8 cellular contexts compared by ENCODE assay signal in genomic region chr1:155172732-155173477, GRCh38. TPM values are rescaled to one million over a fixed set of nuclear protein-coding genes. Genes with fewer than 3 reads are reported as not detected.
DNase-seq lines count a peak whose midpoint lies in the region; TF ChIP-seq lines count a peak whose summit lies in the region.

Gene KRTCAP2, minus strand, starts transcription at chr1:155173304. Its CDS starts 80 bp downstream, at chr1:155173224.

- DNase-seq in Caco-2 (peak; percentile 94 to 96), GM20000 (ENCODE audit: low spot score) (peak; percentile 97), HUDEP-2 (lab: John Stamatoyannopoulos, UW; ENCODE audit: unreplicated experiment in 76 of 76) (peak in 73 of 76 experiments; percentile 52 to 95 (median 89)), NOMO-1 treated with dmso at 0.1 percent for 144 hours (lab: John Stamatoyannopoulos, UW; ENCODE audit: unreplicated experiment) (peak; percentile 81)
- peak; percentile 88 to 92 (median 89) for DNase-seq in activated CD8-positive, alpha-beta memory T cell treated with anti-CD3 and anti-CD28 coated beads for 48 hours (ENCODE audit: low read depth in 2 of 3, low spot score in 2 of 3)
- DNase-seq in stimulated activated CD8-positive, alpha-beta memory T cell treated with anti-CD3 and anti-CD28 coated beads, Interleukin-15, amount 100 ng/mL, for 4 hours (ENCODE audit: low read depth in 2 of 2), result peak; percentile 88 to 89

- H3K9me3 Mint-ChIP-seq in Caco-2 (ENCODE audit: unreplicated experiment), result no peaks in the 10 kb centered on the region

- H3K27ac ChIP-seq in mesodermal cell (ENCODE audit: low read depth, low read length, severe bottlenecking), result peak within 1 kb of the TSS; percentile 93

- H3K36me3 ChIP-seq in Caco-2 (ENCODE audit: control insufficient read depth, insufficient read depth, low read length) (no peaks in the 10 kb centered on the region), endocrine pancreas (ENCODE audit: control insufficient read depth, insufficient read depth, low read length) (no peaks in the 10 kb centered on the region), mesodermal cell (ENCODE audit: control insufficient read depth, insufficient read depth, low read length) (peaks cover 46% of the 10 kb centered on the region)

- peak within 1 kb of the TSS; percentile 91 for H3K9ac ChIP-seq in endocrine pancreas (ENCODE audit: control insufficient read depth, insufficient read depth, low read length)

- peaks cover 22% of the 10 kb centered on the region for H3K36me3 Mint-ChIP-seq in Caco-2 (ENCODE audit: insufficient read depth, unreplicated experiment)

- H3K27me3 ChIP-seq in Caco-2 (replicated peaks; ENCODE audit: control insufficient read depth, insufficient read depth, low read length) (no peaks in the 10 kb centered on the region), endocrine pancreas (ENCODE audit: control insufficient read depth, insufficient read depth, low read length) (no peaks in the 10 kb centered on the region)

- peak; percentile 81 to 93 for TF ChIP-seq CTCF in Caco-2 (IDR thresholded peaks at IDR 0.05; ENCODE audit: insufficient read depth in 1 of 2, low read depth in 1 of 2, low read length in 1 of 2, severe bottlenecking in 1 of 2, unreplicated experiment in 1 of 2)
- TF ChIP-seq CTCF in GM20000 (IDR thresholded peaks at IDR 0.05; ENCODE audit: extremely low read depth, missing control alignments), result peak; percentile 95

- peaks cover 11% of the 10 kb centered on the region for H3K4me1 Mint-ChIP-seq in Caco-2 (ENCODE audit: low read depth, unreplicated experiment)

- peak within 1 kb of the TSS; percentile 98 for H3K4me3 Mint-ChIP-seq in Caco-2 (ENCODE audit: unreplicated experiment)

- H3K9me3 ChIP-seq in Caco-2, result no peaks in the 10 kb centered on the region
- H3K9me3 ChIP-seq in endocrine pancreas (ENCODE audit: control insufficient read depth, low read length), result no peaks in the 10 kb centered on the region
- H3K9me3 ChIP-seq in mesodermal cell (ENCODE audit: control insufficient read depth, low read length), result no peaks in the 10 kb centered on the region

- WGBS in mesodermal cell (ENCODE audit: insufficient coverage in 2 of 2), 2 experiments, result 0% methylated on average over 45 to 50 of the region's 57 CpGs

- POLR2A ChIA-PET in Caco-2 (lab: Charles Lee), result interaction anchor here (1.0 to 1.7 kb wide), 5 partner anchors 21 to 88 kb away, joined by 4 to 15 read pairs (median 7); partner anchors contain the start of gene MTX1

- peak within 1 kb of the TSS; percentile 91 for H3K27ac Mint-ChIP-seq in Caco-2 (ENCODE audit: unreplicated experiment)

- H3K4me3 ChIP-seq in Caco-2 (ENCODE audit: low read depth, low read length), result peak within 1 kb of the TSS; percentile 67
- peak within 1 kb of the TSS; percentile 37 for H3K4me3 ChIP-seq in endocrine pancreas (ENCODE audit: control insufficient read depth, insufficient read depth, low read length)
- H3K4me3 ChIP-seq in mesodermal cell (ENCODE audit: extremely low read depth, insufficient read depth, low read length, poor library complexity, severe bottlenecking), result peak within 1 kb of the TSS; percentile 90

- H3K27me3 Mint-ChIP-seq in Caco-2 (ENCODE audit: insufficient read depth, unreplicated experiment), result no peaks in the 10 kb centered on the region

- intact Hi-C loops in Caco-2 (cut with micrococcal nuclease; ENCODE audit: unreplicated experiment), result loop anchor here (1.0 kb wide), 1 partner anchor 123 kb away; no protein-coding TSS in a partner anchor

- H3K4me1 ChIP-seq in Caco-2, result peaks cover 16% of the 10 kb centered on the region; the same call in 1 of the 2 replicates
- H3K4me1 ChIP-seq in endocrine pancreas (ENCODE audit: control insufficient read depth, insufficient read depth, low read length), result peaks cover 5% of the 10 kb centered on the region
- H3K4me1 ChIP-seq in mesodermal cell (ENCODE audit: control insufficient read depth, insufficient read depth, low read length, poor library complexity, severe bottlenecking), result peaks cover 7% of the 10 kb centered on the region

- CTCF ChIA-PET in Caco-2 (lab: Charles Lee), result interaction anchor here (0.6 to 2.1 kb wide), 37 partner anchors 9 to 542 kb away, joined by 3 to 77 read pairs (median 5); partner anchors contain the start of genes ADAM15, CLK2 and DPM3

- TSS peak; percentile 69 for BruUV-seq in Caco-2 (replicated peaks; lab: Mats Ljungman, UMichigan)

RNA-seq across cellular contexts. Expression of gene KRTCAP2, which starts in this region (rescaled TPM):
- 215 and 219 TPM in 2 replicates for total RNA-seq in Caco-2 (2022)
- 226 TPM for polyA plus RNA-seq in mesodermal cell (2013, experiment 1 of 2)
- 191 TPM for polyA plus RNA-seq in mesodermal cell (2013, experiment 2 of 2)

Comparison
In these comparisons a context has a peak if more than half of its experiments do, and no peak if none do; other contexts are left out.
1. Peak in every context shown above with its lines: DNase-seq, H3K4me3 ChIP-seq and H3K27ac ChIP-seq.
2. H3K4me3 ChIP-seq: peak in every context shown above with its lines; median percentile 90 in mesodermal cell; 67 in Caco-2; 37 in endocrine pancreas.